In the genomic region with DNA sequence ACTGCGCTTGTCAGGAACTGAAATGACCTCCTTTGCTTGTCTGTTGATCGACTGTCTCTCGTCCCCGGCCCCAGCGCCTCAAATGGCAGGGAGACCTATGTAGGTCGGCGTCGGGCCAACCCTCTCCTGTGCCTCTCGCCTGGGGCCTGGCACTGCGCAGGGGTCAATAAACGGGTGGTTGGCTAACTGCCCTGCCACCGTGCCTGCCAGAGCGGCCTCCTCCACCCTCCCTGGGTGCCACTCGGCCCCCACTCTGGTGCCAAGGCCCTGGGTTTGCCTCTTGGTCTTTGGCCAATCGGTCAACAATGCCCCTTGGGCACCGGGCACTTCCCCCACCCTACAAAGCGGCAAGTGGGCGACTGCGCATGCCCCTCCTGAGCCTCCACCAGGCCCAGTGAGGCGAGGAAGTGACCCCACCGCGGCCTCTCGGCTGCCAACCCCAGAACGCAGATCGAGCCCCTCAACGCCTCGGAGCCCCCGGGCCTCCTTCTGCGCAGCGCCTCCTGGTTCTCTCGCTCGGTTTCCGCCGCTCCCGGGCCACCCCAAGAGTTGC, we compare ENCODE assay signal across 8 cellular contexts. TPM values are rescaled to one million over a fixed set of nuclear protein-coding genes. Genes with fewer than 3 reads are reported as not detected.
DNase-seq lines count a peak whose midpoint lies in the region; ATAC-seq and TF ChIP-seq lines count a peak whose summit lies in the region.

No MANE protein-coding gene starts in this region.

- intact Hi-C loops in posterior vena cava (cut with DNase I): no loop called here

- H3K27ac ChIP-seq in SJCRH30 (peak overlapping the region; percentile 96), angular gyrus (ENCODE audit: low read depth, low read length) (peak overlapping the region; percentile 97), right atrium auricular region (peak overlapping the region; percentile 99)

- ATAC-seq in GM19397 (IDR thresholded peaks at IDR 0.05; ENCODE audit: unreplicated experiment): peak; percentile 39
- peak; percentile 25 for ATAC-seq in HG03520 (IDR thresholded peaks at IDR 0.05; ENCODE audit: unreplicated experiment)
- no peak for ATAC-seq in GM18519 (IDR thresholded peaks at IDR 0.05; ENCODE audit: low FRiP score, unreplicated experiment)

- peaks cover 22% of the 10 kb centered on the region for H3K36me3 ChIP-seq in SJCRH30
- peaks cover 22% of the 10 kb centered on the region for H3K36me3 ChIP-seq in right atrium auricular region

- in situ Hi-C loops in Caki2 (cut with HindIII; ENCODE audit: low pct_unique_long_range_greater_than_20kb, low sequenced_read_pairs): no loop called here

- H3K4me3 ChIP-seq in SJCRH30 (peak overlapping the region; percentile 87), right atrium auricular region (peak overlapping the region; percentile 99)

- H3K9me3 ChIP-seq in SJCRH30 (replicated peaks): no peaks in the 10 kb centered on the region
- no peaks in the 10 kb centered on the region for H3K9me3 ChIP-seq in right atrium auricular region

- H3K4me1 ChIP-seq in SJCRH30 (no peaks in the 10 kb centered on the region), right atrium auricular region (peaks cover 0 to 36% of the 10 kb centered on the region in 2 donors)

- TF ChIP-seq CTCF in right atrium auricular region (IDR thresholded peaks at IDR 0.05): no peak

- no peaks in the 10 kb centered on the region for H3K27me3 ChIP-seq in SJCRH30
- H3K27me3 ChIP-seq in right atrium auricular region: no peaks in the 10 kb centered on the region

- peak; percentile 68 for DNase-seq in Caki2 (ENCODE audit: low read depth)
- DNase-seq in SJCRH30: peak; percentile 67 to 68
- DNase-seq in right atrium auricular region (ENCODE audit: low spot score): peak; percentile 76
- peak; percentile 85 for DNase-seq in posterior vena cava (ENCODE audit: low spot score)

RNA-seq across cellular contexts. Expression of a gene that starts 1.1 kb away (rescaled TPM):
- total RNA-seq in Caki2 (2014; rRNA removed; shearing (Covaris generic); ENCODE audit: low replicate concordance): 98.3 and 114 TPM in 2 replicates
- 45.3 and 50.5 TPM in 2 replicates for total RNA-seq in SJCRH30 (2014; rRNA removed; shearing (Covaris generic))
- total RNA-seq in right atrium auricular region (10 to 100 TPM; 52.1 to 64.9 TPM), posterior vena cava (10 to 100 TPM; 37.4 to 48.1 TPM)

RNA-seq across cellular contexts. Expression of a gene that starts 15.2 kb away (rescaled TPM):
- 4.6 and 11.6 TPM in 2 replicates for total RNA-seq in Caki2 (2014; rRNA removed; shearing (Covaris generic); ENCODE audit: low replicate concordance)
- 2.4 and 2.6 TPM in 2 replicates for total RNA-seq in SJCRH30 (2014; rRNA removed; shearing (Covaris generic))
- total RNA-seq in right atrium auricular region (under 1 TPM; 0.12 to 0.59 TPM), posterior vena cava (not detected)

RNA-seq across cellular contexts. Expression of a gene that starts 41.7 kb away (rescaled TPM):
- 17.8 and 38.4 TPM in 2 replicates for total RNA-seq in Caki2 (2014; rRNA removed; shearing (Covaris generic); ENCODE audit: low replicate concordance)
- 25.5 and 26.4 TPM in 2 replicates for total RNA-seq in SJCRH30 (2014; rRNA removed; shearing (Covaris generic))
- total RNA-seq in right atrium auricular region (10 to 100 TPM; 47.1 to 61.2 TPM), posterior vena cava (10 to 100 TPM; 14.2 to 14.8 TPM)
